ENCODE assay signal across 12 cellular contexts in genomic region chr15:63482874-63483323, GRCh38. TPM values are rescaled to one million over a fixed set of nuclear protein-coding genes. Genes with fewer than 3 reads are reported as not detected.
DNase-seq lines count a peak whose midpoint lies in the region; ATAC-seq, FAIRE-seq and TF ChIP-seq lines count a peak whose summit lies in the region.
"Had no signal": no experiment of that assay in that cellular context is flagged by ENCODE, and none has a peak within 500 bp of the region (broad histone marks: within the 10 kb centered on the region; RNA-seq: fewer than 3 reads in every experiment).

No MANE protein-coding gene starts in this region.

- H3K27me3 Mint-ChIP-seq in activated T-cell treated with anti-CD3 and anti-CD28 coated beads, Interleukin-2, amount 50 U/mL, for 72 hours (ENCODE audit: low read depth): no peaks in the 10 kb centered on the region
- no peaks in the 10 kb centered on the region for H3K27me3 Mint-ChIP-seq in activated T-cell treated with anti-CD3 and anti-CD28 coated beads, Interleukin-2, amount 50 U/mL, for 4 hours (ENCODE audit: low read depth)

- H3K27me3 ChIP-seq in spleen (replicated peaks in 1 of 7): no peaks in the 10 kb centered on the region
- H3K27me3 ChIP-seq: body of pancreas had no signal

- H3K27ac ChIP-seq in epithelial cell of prostate: peak overlapping the region; percentile 77
- peak overlapping the region in 7 of 8 donors; percentile 55 to 100 (median 68) for H3K27ac ChIP-seq in spleen
- H3K27ac ChIP-seq: psoas muscle had no signal

- peaks cover 37 to 100% (median 85%) of the 10 kb centered on the region in 6 donors for H3K4me1 ChIP-seq in spleen
- H3K4me1 ChIP-seq: body of pancreas, psoas muscle had no signal

- intact Hi-C loops in spleen (cut with DNase I; ENCODE audit: low total_unique reads): no loop called here

- peak overlapping the region; percentile 30 to 41 for H3K4me3 Mint-ChIP-seq in activated T-cell treated with anti-CD3 and anti-CD28 coated beads, Interleukin-2, amount 50 U/mL, for 72 hours
- no peak overlapping the region for H3K4me3 Mint-ChIP-seq in activated T-cell treated with anti-CD3 and anti-CD28 coated beads, Interleukin-2, amount 50 U/mL, for 4 hours

- H3K36me3 ChIP-seq in spleen: no peaks in the 10 kb centered on the region

- peaks cover 96% of the 10 kb centered on the region for H3K4me1 Mint-ChIP-seq in activated T-cell treated with anti-CD3 and anti-CD28 coated beads, Interleukin-2, amount 50 U/mL, for 72 hours (ENCODE audit: low read depth)
- H3K4me1 Mint-ChIP-seq in activated T-cell treated with anti-CD3 and anti-CD28 coated beads, Interleukin-2, amount 50 U/mL, for 4 hours (ENCODE audit: low read depth): peaks cover 89% of the 10 kb centered on the region

- TF ChIP-seq POLR2A in spleen (IDR thresholded peaks at IDR 0.05): no peak

- H3K4me3 ChIP-seq in spleen: no peak overlapping the region
- H3K4me3 ChIP-seq: body of pancreas, psoas muscle had no signal

- no peaks in the 10 kb centered on the region for H3K9me3 Mint-ChIP-seq in activated T-cell treated with anti-CD3 and anti-CD28 coated beads, Interleukin-2, amount 50 U/mL, for 72 hours
- H3K9me3 Mint-ChIP-seq in activated T-cell treated with anti-CD3 and anti-CD28 coated beads, Interleukin-2, amount 50 U/mL, for 4 hours: no peaks in the 10 kb centered on the region

- H3K36me3 Mint-ChIP-seq in activated T-cell treated with anti-CD3 and anti-CD28 coated beads, Interleukin-2, amount 50 U/mL, for 72 hours (ENCODE audit: insufficient read depth in 2 of 2): no peaks in the 10 kb centered on the region
- H3K36me3 Mint-ChIP-seq in activated T-cell treated with anti-CD3 and anti-CD28 coated beads, Interleukin-2, amount 50 U/mL, for 4 hours (ENCODE audit: insufficient read depth): no peaks in the 10 kb centered on the region

- FAIRE-seq in TTC549 (lab: Jason Lieb, UNC) (peak; percentile 70), urothelium cell line (lab: Jason Lieb, UNC) (no peak)
- FAIRE-seq: islet of Langerhans had no signal

- 77 to 90% (median 80%) methylated on average over 7 of the region's 7 CpGs for WGBS in spleen, 5 donors

- TF ChIP-seq CTCF in spleen (IDR thresholded peaks at IDR 0.05 in 8 of 11, conservative IDR thresholded peaks at IDR 0.05 in 3 of 11): no peak

- ATAC-seq in activated T-cell treated with anti-CD3 and anti-CD28 coated beads, Interleukin-2, amount 50 U/mL, for 72 hours (replicated peaks in 1 of 2): no peak
- ATAC-seq in activated T-cell treated with anti-CD3 and anti-CD28 coated beads, Interleukin-2, amount 50 U/mL, for 4 hours: no peak
- ATAC-seq: body of pancreas, psoas muscle had no signal

- H3K9me3 ChIP-seq in spleen: no peaks in the 10 kb centered on the region
- H3K9me3 ChIP-seq: body of pancreas, psoas muscle had no signal

- peak overlapping the region; percentile 61 for H3K27ac Mint-ChIP-seq in activated T-cell treated with anti-CD3 and anti-CD28 coated beads, Interleukin-2, amount 50 U/mL, for 72 hours

- no peak for DNase-seq in activated T-cell treated with anti-CD3 and anti-CD28 coated beads, Interleukin-2, amount 50 U/mL, for 72 hours
- no peak for DNase-seq in activated T-cell treated with anti-CD3 and anti-CD28 coated beads, Interleukin-2, amount 50 U/mL, for 4 hours
- peak; percentile 27 for DNase-seq in epithelial cell of prostate (ENCODE audit: low read depth, low spot score)
- no peak for DNase-seq in spleen
- no peak for DNase-seq in urothelium cell line (ENCODE audit: low spot score)
- DNase-seq in hippocampal formation (lab: John Stamatoyannopoulos, UW): no peak
- DNase-seq in NCI-H1105 (lab: John Stamatoyannopoulos, UW): no peak
- DNase-seq: body of pancreas; effector CD8-positive, alpha-beta T cell; psoas muscle had no signal

RNA-seq across cellular contexts. Expression of gene USP3, which starts 21.5 kb away (rescaled TPM):
- total RNA-seq in activated T-cell treated with anti-CD3 and anti-CD28 coated beads, Interleukin-2, amount 50 U/mL, for 72 hours: 10 to 100 TPM; 66.5 to 78.0 TPM
- total RNA-seq in activated T-cell treated with anti-CD3 and anti-CD28 coated beads, Interleukin-2, amount 50 U/mL, for 4 hours: 10 to 100 TPM; 34.2 to 40.9 (median 35.5) TPM
- 100 to 1,000 TPM in 4 of 7 donors, 10 to 100 TPM in 3; 82.0 to 136 (median 112) TPM for total RNA-seq in spleen
- polyA plus RNA-seq in spleen: 10 to 100 TPM; 29.5 to 48.4 (median 38.4) TPM
